17 cellular contexts compared by ENCODE assay signal in the genomic region with DNA sequence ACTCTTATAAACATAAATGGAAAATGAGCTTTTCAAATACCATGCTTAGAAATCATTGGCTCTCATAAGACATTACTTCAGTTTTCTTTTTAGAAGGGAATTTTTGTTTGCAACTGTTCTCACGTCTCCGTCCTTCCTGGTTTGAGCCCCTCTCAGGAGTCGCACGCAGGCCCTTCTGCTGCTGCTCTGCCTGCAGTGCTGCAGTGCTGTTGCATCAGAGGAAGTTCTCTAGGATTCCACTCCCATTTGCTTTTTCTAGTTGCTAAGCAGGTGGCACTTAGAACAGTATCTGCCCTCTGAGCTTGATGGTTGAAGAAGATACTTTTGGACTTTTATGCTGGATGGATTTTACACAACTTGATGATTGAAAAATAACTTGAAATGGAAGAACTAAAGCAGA.
"Had no signal": no experiment of that assay in that cellular context is flagged by ENCODE, and none has a peak within 500 bp of the region (broad histone marks: within the 10 kb centered on the region; RNA-seq: fewer than 3 reads in every experiment).

No MANE protein-coding gene starts in this region.

- H3K27me3 ChIP-seq: tibial artery, uterus had no signal

- H3K4me3 Mint-ChIP-seq: activated CD4-positive, alpha-beta T cell treated with anti-CD3 and anti-CD28 coated beads, Interleukin-2, amount 10 ng/mL, durations not matched to agents 24 days and 14 days; activated CD8-positive, alpha-beta T cell treated with anti-CD3 and anti-CD28 coated beads, Interleukin-2, amount 10 ng/mL, durations not matched to agents 7 days and 5 days; activated naive CD8-positive, alpha-beta T cell; brain; natural killer cell treated with Interleukin-12 subunit alpha and Interleukin-12 subunit beta and Interleukin-15 and Interleukin-18, amount 100 ng/mL, for 72 hours had no signal

- H3K9me3 ChIP-seq: tibial artery, uterus had no signal

- H3K4me1 ChIP-seq: esophagus squamous epithelium, tibial artery, uterus had no signal

- H3K27ac ChIP-seq: coronary artery, esophagus squamous epithelium, skin epidermis, tibial artery, uterus had no signal

- H3K27me3 Mint-ChIP-seq: brain had no signal

- H3K36me3 ChIP-seq: esophagus squamous epithelium, tibial artery, uterus had no signal

- H3K4me1 Mint-ChIP-seq: activated CD4-positive, alpha-beta T cell treated with anti-CD3 and anti-CD28 coated beads, Interleukin-2, amount 10 ng/mL, durations not matched to agents 24 days and 14 days had no signal

- H3K4me3 ChIP-seq: coronary artery, esophagus squamous epithelium, skin epidermis, tibial artery, uterus had no signal

- H3K9me3 Mint-ChIP-seq: activated CD4-positive, alpha-beta T cell treated with anti-CD3 and anti-CD28 coated beads, Interleukin-2, amount 10 ng/mL, durations not matched to agents 24 days and 14 days; natural killer cell treated with Interleukin-12 subunit alpha and Interleukin-12 subunit beta and Interleukin-15 and Interleukin-18, amount 100 ng/mL, for 72 hours had no signal

- ATAC-seq: activated CD8-positive, alpha-beta T cell treated with anti-CD3 and anti-CD28 coated beads, Interleukin-2, amount 10 ng/mL, durations not matched to agents 7 days and 5 days; natural killer cell treated with Interleukin-12 subunit alpha and Interleukin-12 subunit beta and Interleukin-15 and Interleukin-18, amount 100 ng/mL, for 72 hours had no signal

- DNase-seq: activated CD4-positive, alpha-beta T cell treated with anti-CD3 and anti-CD28 coated beads, Interleukin-2, amount 10 ng/mL, durations not matched to agents 24 days and 14 days; activated CD4-positive, CD25-positive, alpha-beta regulatory T cell; activated CD8-positive, alpha-beta memory T cell treated with anti-CD3 and anti-CD28 coated beads, Interleukin-2, amount 50 U/mL, for 4 hours; activated CD8-positive, alpha-beta T cell treated with anti-CD3 and anti-CD28 coated beads, Interleukin-2, amount 10 ng/mL, durations not matched to agents 7 days and 5 days; activated gamma-delta T cell; activated T-cell treated with anti-CD3 and anti-CD28 coated beads, Interleukin-2, amount 50 U/mL, for 48 hours; central memory CD4-positive, alpha-beta T cell; esophagus squamous epithelium; stimulated activated CD4-positive, alpha-beta T cell treated with anti-CD3 and anti-CD28 coated beads, Interleukin-4, amount 100 ng/mL, for 24 hours; stimulated activated naive CD4-positive, alpha-beta T cell; tibial artery; uterus had no signal

- H3K36me3 Mint-ChIP-seq: activated naive CD8-positive, alpha-beta T cell; natural killer cell treated with Interleukin-12 subunit alpha and Interleukin-12 subunit beta and Interleukin-15 and Interleukin-18, amount 100 ng/mL, for 72 hours had no signal

- H3K27ac Mint-ChIP-seq: activated CD4-positive, alpha-beta T cell treated with anti-CD3 and anti-CD28 coated beads, Interleukin-2, amount 10 ng/mL, durations not matched to agents 24 days and 14 days; activated CD8-positive, alpha-beta T cell treated with anti-CD3 and anti-CD28 coated beads, Interleukin-2, amount 10 ng/mL, durations not matched to agents 7 days and 5 days; activated naive CD8-positive, alpha-beta T cell; natural killer cell treated with Interleukin-12 subunit alpha and Interleukin-12 subunit beta and Interleukin-15 and Interleukin-18, amount 100 ng/mL, for 72 hours had no signal
